14 cellular contexts compared by ENCODE assay signal in the genomic region with DNA sequence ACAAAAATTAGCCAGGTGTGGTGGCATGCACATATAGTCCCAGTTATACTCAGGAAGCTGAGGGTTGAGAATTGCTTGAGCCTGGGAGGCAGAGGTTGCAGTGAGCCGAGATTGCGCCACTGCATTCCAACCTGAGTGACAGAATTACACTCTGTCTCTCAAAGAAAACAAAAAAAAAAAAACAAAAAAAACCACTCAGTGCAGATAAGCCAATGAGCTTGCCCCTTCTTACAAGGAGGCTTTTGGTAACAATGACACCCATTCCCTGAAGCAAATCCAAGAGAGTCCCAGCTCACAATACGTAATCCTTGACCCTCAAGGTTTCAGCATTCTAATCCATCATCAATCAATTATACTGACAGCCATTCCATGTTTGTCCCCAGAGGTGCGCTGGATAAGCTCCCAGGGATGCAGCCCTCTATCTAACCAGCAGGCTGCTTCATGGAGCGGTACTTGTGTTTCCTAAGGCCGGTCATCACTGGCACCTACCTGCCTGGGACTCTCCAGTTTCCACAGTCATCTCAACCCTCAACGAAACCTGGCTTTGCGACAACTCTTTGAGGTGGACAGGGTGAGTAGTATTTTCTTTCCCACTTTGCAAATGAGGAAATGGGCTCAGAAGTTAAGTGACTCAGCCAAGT. TPM values are rescaled to one million over a fixed set of nuclear protein-coding genes. Genes with fewer than 3 reads are reported as not detected.
DNase-seq lines count a peak whose midpoint lies in the region; ATAC-seq, FAIRE-seq and TF ChIP-seq lines count a peak whose summit lies in the region.
"Had no signal": no experiment of that assay in that cellular context is flagged by ENCODE, and none has a peak within 500 bp of the region (broad histone marks: within the 10 kb centered on the region; RNA-seq: fewer than 3 reads in every experiment).

No MANE protein-coding gene starts in this region.

- peaks cover 18% of the 10 kb centered on the region for H3K4me1 Mint-ChIP-seq in activated T-cell treated with anti-CD3 and anti-CD28 coated beads, Interleukin-2, amount 50 U/mL, for 72 hours (ENCODE audit: low read depth)

- FAIRE-seq in small intestine (lab: Jason Lieb, UNC) = no peak

- no peak overlapping the region for H3K4me3 Mint-ChIP-seq in activated T-cell treated with anti-CD3 and anti-CD28 coated beads, Interleukin-2, amount 50 U/mL, for 72 hours
- H3K4me3 Mint-ChIP-seq: CD4-positive, CD25-positive, alpha-beta regulatory T cell had no signal

- H3K36me3 Mint-ChIP-seq in activated T-cell treated with anti-CD3 and anti-CD28 coated beads, Interleukin-2, amount 50 U/mL, for 72 hours (ENCODE audit: insufficient read depth in 2 of 2) = peaks cover 10 to 33% of the 10 kb centered on the region in 2 donors

- H3K27ac ChIP-seq in left lung = peak overlapping the region in 1 of 2 donors; percentile 18
- no peak overlapping the region for H3K27ac ChIP-seq in small intestine (ENCODE audit: low read depth in 1 of 2, low read length in 1 of 2)
- H3K27ac ChIP-seq: KMS-11, thoracic aorta had no signal

- no peak overlapping the region for H3K4me3 ChIP-seq in AG10803 (ENCODE audit: low read length)
- H3K4me3 ChIP-seq in astrocyte of the spinal cord (ENCODE audit: low read depth, low read length) = no peak overlapping the region
- no peak overlapping the region for H3K4me3 ChIP-seq in left lung
- no peak overlapping the region for H3K4me3 ChIP-seq in small intestine (ENCODE audit: low read depth in 1 of 2, low read length in 2 of 2)
- H3K4me3 ChIP-seq: thoracic aorta had no signal

- intact Hi-C loops in left lung (cut with DNase I) = no loop called here

- no peak overlapping the region for H3K27ac Mint-ChIP-seq in activated T-cell treated with anti-CD3 and anti-CD28 coated beads, Interleukin-2, amount 50 U/mL, for 72 hours

- in situ Hi-C loops in astrocyte of the spinal cord (cut with HindIII; ENCODE audit: low sequenced_read_pairs) = no loop called here

- ATAC-seq in left lung (peak; percentile 87), GM19455 (IDR thresholded peaks at IDR 0.05; ENCODE audit: unreplicated experiment) (no peak)
- no peak for ATAC-seq in activated T-cell treated with anti-CD3 and anti-CD28 coated beads, Interleukin-2, amount 50 U/mL, for 72 hours (replicated peaks in 1 of 2)
- ATAC-seq: left cardiac atrium had no signal

- 90 to 95% (median 90%) methylated on average over 8 of the region's 8 CpGs for WGBS in small intestine, 3 donors

- TF ChIP-seq CTCF in AG10803 (conservative IDR thresholded peaks at IDR 0.05; ENCODE audit: low read length) (no peak; the same call in 1 of the 2 replicates), astrocyte of the spinal cord (IDR thresholded peaks at IDR 0.05; ENCODE audit: low read depth, low read length) (no peak), left lung (IDR thresholded peaks at IDR 0.05) (no peak)

- H3K9me3 ChIP-seq in left lung (no peaks in the 10 kb centered on the region), small intestine (ENCODE audit: control insufficient read depth, low read depth) (no peaks in the 10 kb centered on the region)
- H3K9me3 ChIP-seq: thoracic aorta had no signal

- H3K36me3 ChIP-seq in left lung (peaks cover 9 to 100% of the 10 kb centered on the region in 2 donors), small intestine (ENCODE audit: control insufficient read depth in 2 of 2, insufficient read depth in 2 of 2, low read length in 2 of 2) (peaks cover 31 to 39% of the 10 kb centered on the region in 2 donors)

- H3K27me3 ChIP-seq in left lung (no peaks in the 10 kb centered on the region), small intestine (ENCODE audit: control insufficient read depth in 2 of 2, insufficient read depth in 2 of 2, low read length in 2 of 2) (no peaks in the 10 kb centered on the region)

- no peaks in the 10 kb centered on the region for H3K4me1 ChIP-seq in left lung
- H3K4me1 ChIP-seq in small intestine (ENCODE audit: control insufficient read depth in 2 of 2, insufficient read depth in 1 of 2, low read depth in 1 of 2, low read length in 1 of 2) = no peaks in the 10 kb centered on the region

- DNase-seq in AG10803 (ENCODE audit: low read depth) = peak; percentile 46
- DNase-seq in HuH-7 (ENCODE audit: low spot score) = peak; percentile 58
- DNase-seq in astrocyte of the spinal cord (ENCODE audit: low read depth, low spot score) = peak; percentile 55
- peak in 1 of 2 donors; percentile 59 for DNase-seq in left lung
- DNase-seq in small intestine = no peak
- no peak for DNase-seq in activated T-cell treated with anti-CD3 and anti-CD28 coated beads, Interleukin-2, amount 50 U/mL, for 72 hours
- no peak for DNase-seq in HT-29 (ENCODE audit: low spot score)
- DNase-seq: anterior cingulate cortex; CD4-positive, CD25-positive, alpha-beta regulatory T cell; left cardiac atrium; NCI-H69 had no signal

- H3K27me3 Mint-ChIP-seq in activated T-cell treated with anti-CD3 and anti-CD28 coated beads, Interleukin-2, amount 50 U/mL, for 72 hours (ENCODE audit: low read depth) = no peaks in the 10 kb centered on the region
- H3K27me3 Mint-ChIP-seq: CD4-positive, CD25-positive, alpha-beta regulatory T cell had no signal

- no peaks in the 10 kb centered on the region for H3K9me3 Mint-ChIP-seq in activated T-cell treated with anti-CD3 and anti-CD28 coated beads, Interleukin-2, amount 50 U/mL, for 72 hours
- H3K9me3 Mint-ChIP-seq: CD4-positive, CD25-positive, alpha-beta regulatory T cell had no signal

RNA-seq across cellular contexts. Expression of gene GCN1, which starts 12.4 kb away (rescaled TPM):
- total RNA-seq in left lung = 10 to 100 TPM; 69.2 to 89.4 TPM
- polyA plus RNA-seq in small intestine = 10 to 100 TPM; 12.3 to 27.9 (median 14.1) TPM
- total RNA-seq in activated T-cell treated with anti-CD3 and anti-CD28 coated beads, Interleukin-2, amount 50 U/mL, for 72 hours = 100 to 1,000 TPM in 1 of 2 donors, 10 to 100 TPM in 1; 93.1 to 106 TPM
- 217 and 227 TPM in 2 replicates for total RNA-seq in HT-29 (2014; rRNA removed; shearing (Covaris generic))

RNA-seq across cellular contexts. Expression of gene RPLP0, which starts 18.8 kb away (rescaled TPM):
- total RNA-seq in left lung = 1,000 to 10,000 TPM; 1,565 to 1,940 TPM
- polyA plus RNA-seq in small intestine = 1,000 to 10,000 TPM; 2,529 to 5,599 (median 4,032) TPM
- total RNA-seq in activated T-cell treated with anti-CD3 and anti-CD28 coated beads, Interleukin-2, amount 50 U/mL, for 72 hours = 1,000 to 10,000 TPM; 4,846 to 5,223 TPM
- 5,263 and 5,354 TPM in 2 replicates for total RNA-seq in HT-29 (2014; rRNA removed; shearing (Covaris generic))

Comparison
In these comparisons a context has a peak if more than half of its experiments do, and no peak if none do; other contexts are left out.
1. DNase-seq: peak in AG10803 (single experiment), HuH-7 (single experiment) and astrocyte of the spinal cord (single experiment); none in small intestine (single experiment), activated T-cell treated with anti-CD3 and anti-CD28 coated beads, Interleukin-2, amount 50 U/mL, for 72 hours (0 of 2) and HT-29 (single experiment).